In genomic region chr14:22871200-22871961, GRCh38 we compare ENCODE assay signal across 8 cellular contexts. TPM values are rescaled to one million over a fixed set of nuclear protein-coding genes. Genes with fewer than 3 reads are reported as not detected.
DNase-seq lines count a peak whose midpoint lies in the region; ATAC-seq and TF ChIP-seq lines count a peak whose summit lies in the region.

A gene with protein sequence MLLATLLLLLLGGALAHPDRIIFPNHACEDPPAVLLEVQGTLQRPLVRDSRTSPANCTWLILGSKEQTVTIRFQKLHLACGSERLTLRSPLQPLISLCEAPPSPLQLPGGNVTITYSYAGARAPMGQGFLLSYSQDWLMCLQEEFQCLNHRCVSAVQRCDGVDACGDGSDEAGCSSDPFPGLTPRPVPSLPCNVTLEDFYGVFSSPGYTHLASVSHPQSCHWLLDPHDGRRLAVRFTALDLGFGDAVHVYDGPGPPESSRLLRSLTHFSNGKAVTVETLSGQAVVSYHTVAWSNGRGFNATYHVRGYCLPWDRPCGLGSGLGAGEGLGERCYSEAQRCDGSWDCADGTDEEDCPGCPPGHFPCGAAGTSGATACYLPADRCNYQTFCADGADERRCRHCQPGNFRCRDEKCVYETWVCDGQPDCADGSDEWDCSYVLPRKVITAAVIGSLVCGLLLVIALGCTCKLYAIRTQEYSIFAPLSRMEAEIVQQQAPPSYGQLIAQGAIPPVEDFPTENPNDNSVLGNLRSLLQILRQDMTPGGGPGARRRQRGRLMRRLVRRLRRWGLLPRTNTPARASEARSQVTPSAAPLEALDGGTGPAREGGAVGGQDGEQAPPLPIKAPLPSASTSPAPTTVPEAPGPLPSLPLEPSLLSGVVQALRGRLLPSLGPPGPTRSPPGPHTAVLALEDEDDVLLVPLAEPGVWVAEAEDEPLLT (plus strand): TSS chr14:22871740. CDS start chr14:22872304, 564 bp downstream.

- peaks cover 13% of the 10 kb centered on the region for H3K4me1 Mint-ChIP-seq in GM23338

- peaks cover 7% of the 10 kb centered on the region; the same call in 1 of the 2 replicates for H3F3A ChIP-seq in GM23338 (replicated peaks; ENCODE audit: low read depth)

- peak within 1 kb of the TSS; percentile 89 for H3K4me3 Mint-ChIP-seq in GM23338

- no peak for TF ChIP-seq CTCF in GM23338 (conservative IDR thresholded peaks at IDR 0.05; ENCODE audit: low read depth in 2 of 2)
- TF ChIP-seq CTCF in foreskin keratinocyte (conservative IDR thresholded peaks at IDR 0.05) = no peak

- H3K79me2 ChIP-seq in GM23338 (replicated peaks; ENCODE audit: insufficient read depth) = no peaks in the 10 kb centered on the region
- H3K79me2 ChIP-seq in Karpas-422 (ENCODE audit: low read length) = peaks cover 8% of the 10 kb centered on the region

- H3K9ac ChIP-seq in Karpas-422 (ENCODE audit: low read length) = peak within 1 kb of the TSS; percentile 86

- H3K27me3 Mint-ChIP-seq in GM23338 (ENCODE audit: insufficient read depth, low read depth, poor library complexity) = peaks cover 20% of the 10 kb centered on the region

- H2AFZ ChIP-seq in GM23338 (no peak within 1 kb of the TSS), Karpas-422 (ENCODE audit: low read length) (peak within 1 kb of the TSS; percentile 78), neuron (ENCODE audit: low read depth, low read length) (peak within 1 kb of the TSS; percentile 44)

- ATAC-seq in GM23338 = peak; percentile 90
- ATAC-seq in foreskin keratinocyte = peak; percentile 82

- H3K27me3 ChIP-seq in GM23338 (ENCODE audit: insufficient read depth) = no peaks in the 10 kb centered on the region
- no peaks in the 10 kb centered on the region for H3K27me3 ChIP-seq in Karpas-422 (ENCODE audit: low read length)
- H3K27me3 ChIP-seq in foreskin keratinocyte = no peaks in the 10 kb centered on the region
- no peaks in the 10 kb centered on the region for H3K27me3 ChIP-seq in neuron (ENCODE audit: insufficient read depth, low read length)

- H3K4me1 ChIP-seq in GM23338 (ENCODE audit: insufficient read depth) (peaks cover 19% of the 10 kb centered on the region), Karpas-422 (ENCODE audit: low read length) (peaks cover 24% of the 10 kb centered on the region), foreskin keratinocyte (peaks cover 5% of the 10 kb centered on the region), neuron (ENCODE audit: insufficient read depth, low read length) (peaks cover 11% of the 10 kb centered on the region)

- peak within 1 kb of the TSS; percentile 99 for H3K27ac Mint-ChIP-seq in GM23338

- H4K20me1 ChIP-seq in GM23338 (replicated peaks; ENCODE audit: insufficient read depth) (no peaks in the 10 kb centered on the region), Karpas-422 (ENCODE audit: insufficient read depth, low read depth, low read length) (peaks cover 5% of the 10 kb centered on the region; the same call in 1 of the 2 replicates)

- peaks cover 16% of the 10 kb centered on the region for H3K36me3 Mint-ChIP-seq in GM23338 (ENCODE audit: low read depth)

- no peaks in the 10 kb centered on the region for H3K9me2 ChIP-seq in GM23338 (ENCODE audit: insufficient read depth)
- H3K9me2 ChIP-seq in Karpas-422 (replicated peaks; ENCODE audit: insufficient read depth, low read length) = no peaks in the 10 kb centered on the region

- H3K36me3 ChIP-seq in GM23338 (ENCODE audit: insufficient read depth) (no peaks in the 10 kb centered on the region), Karpas-422 (ENCODE audit: insufficient read depth, low read length) (0 out of 2 replicates have a peak, but pooled peaks cover 5% of the 10 kb centered on the region), neuron (ENCODE audit: insufficient read depth, low read length) (peaks cover 16% of the 10 kb centered on the region)

- H3K27ac ChIP-seq in GM23338 (ENCODE audit: low read depth) (peak within 1 kb of the TSS; percentile 81), Karpas-422 (ENCODE audit: low read length) (peak within 1 kb of the TSS; percentile 91), foreskin keratinocyte (peak within 1 kb of the TSS; percentile 55), substantia nigra (ENCODE audit: low read depth, low read length, poor library complexity, severe bottlenecking) (peak within 1 kb of the TSS; percentile 92)

- no peaks in the 10 kb centered on the region; the same call in 2 of the 3 replicates for H3K9me3 Mint-ChIP-seq in GM23338

- H3K9me3 ChIP-seq in Karpas-422 (ENCODE audit: low read length) (no peaks in the 10 kb centered on the region), neuron (ENCODE audit: low read length) (no peaks in the 10 kb centered on the region)

- peak; percentile 91 for DNase-seq in EL
- peak; percentile 98 for DNase-seq in GM23338 (ENCODE audit: low spot score)
- peak; percentile 98 for DNase-seq in Karpas-422
- peak; percentile 89 to 93 for DNase-seq in SHP77 (lab: John Stamatoyannopoulos, UW)
- DNase-seq in activated gamma-delta T cell treated with Interleukin-2 at 50 U/mL for 16 hours = peak; percentile 68
- peak; percentile 79 to 90 for DNase-seq in foreskin keratinocyte
- peak; percentile 37 to 96 (median 86) for DNase-seq in substantia nigra (lab: John Stamatoyannopoulos, UW)

- H3K4me3 ChIP-seq in GM23338 (peak within 1 kb of the TSS; percentile 96), Karpas-422 (ENCODE audit: low read length) (peak within 1 kb of the TSS; percentile 85), neuron (ENCODE audit: low read length) (peak within 1 kb of the TSS; percentile 55)

- H3K4me2 ChIP-seq in GM23338 (peak within 1 kb of the TSS; percentile 76), Karpas-422 (ENCODE audit: low read depth, low read length, poor library complexity, severe bottlenecking) (peak within 1 kb of the TSS; percentile 91)

TF ChIP-seq in GM23338, 12 proteins besides CTCF, POLR2A, EP300 and RAD21:
- TF ChIP-seq JUNB (IDR thresholded peaks at IDR 0.05; ENCODE audit: unreplicated experiment) (peak; percentile 24), STAT1 (IDR thresholded peaks at IDR 0.05; ENCODE audit: unreplicated experiment) (no peak), CREB1 (CRISPR knock-in tag; IDR thresholded peaks at IDR 0.05; ENCODE audit: low read depth) (peak; percentile 40), POLR2AphosphoS5 (IDR thresholded peaks at IDR 0.05; ENCODE audit: low read depth) (0 out of 2 replicates have a peak, but pooled peaks have one; percentile 22)

RNA-seq across cellular contexts. Expression of the gene that starts here (rescaled TPM):
- total RNA-seq in GM23338 (2014; rRNA removed; shearing (Covaris generic)) = 16.5 and 18.1 TPM in 2 replicates
- 5.4 and 6.4 TPM in 2 replicates for polyA plus RNA-seq in GM23338 (2016; fragmentation: Nextera tagmentation; extraction: Ambion mirVana)
- total RNA-seq in Karpas-422 (2014; rRNA removed; shearing (Covaris generic); ENCODE audit: low replicate concordance) = 34.3 and 43.1 TPM in 2 replicates
- total RNA-seq in foreskin keratinocyte = 65.2 and 76.2 TPM in 2 replicates
- 56.5 and 58.5 TPM in 2 replicates for polyA plus RNA-seq in foreskin keratinocyte

Comparison
In these comparisons a context has a peak if more than half of its experiments do, and no peak if none do; other contexts are left out.
1. Peak in every context shown above with its lines: DNase-seq, ATAC-seq, H3K4me3 ChIP-seq and H3K27ac ChIP-seq.